2 cellular contexts compared by ENCODE assay signal in the genomic region with DNA sequence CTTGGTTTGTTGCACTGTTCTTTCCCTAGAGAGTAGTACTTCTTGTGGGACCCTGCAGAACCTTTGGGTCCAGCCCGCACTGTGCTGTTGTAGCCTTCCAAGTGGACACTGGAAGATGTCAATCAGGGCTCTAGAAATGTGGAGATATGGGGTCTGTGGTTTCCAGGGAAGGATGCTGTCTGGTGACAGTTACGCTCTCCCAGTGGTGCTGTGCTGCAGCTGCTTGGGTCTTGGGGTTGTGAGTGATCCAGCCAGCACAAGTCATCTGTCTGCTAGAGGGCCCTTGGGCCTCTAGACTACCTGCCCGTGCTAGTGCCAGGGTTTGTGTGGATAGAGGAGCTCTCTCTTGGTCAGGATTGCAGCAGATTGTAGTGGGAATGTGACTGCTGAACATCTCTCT.
TF ChIP-seq lines count a peak whose summit lies in the region.

No MANE protein-coding gene starts in this region.

TF ChIP-seq in H1, 55 proteins besides CTCF, POLR2A, EP300 and RAD21:
- TF ChIP-seq EGR1 (IDR thresholded peaks at IDR 0.05; ENCODE audit: borderline replicate concordance, low read depth, low read length) (no peak), SP2 (IDR thresholded peaks at IDR 0.05; ENCODE audit: low read length) (no peak), PHF8 (conservative IDR thresholded peaks at IDR 0.05; ENCODE audit: low read depth, low read length) (no peak), TAF7 (optimal IDR thresholded peaks at IDR 0.05; ENCODE audit: borderline replicate concordance, low read depth, low read length) (no peak), SIN3A (conservative IDR thresholded peaks at IDR 0.05 in 1 of 2, IDR thresholded peaks at IDR 0.05 in 1 of 2; ENCODE audit: low read depth in 1 of 2, low read length in 2 of 2) (no peak), POLR2AphosphoS5 (IDR thresholded peaks at IDR 0.05; ENCODE audit: low read depth, low read length) (no peak), CREB1 (IDR thresholded peaks at IDR 0.05) (no peak), SAP30 (IDR thresholded peaks at IDR 0.05; ENCODE audit: insufficient read depth, insufficient replicate concordance, low read length) (no peak), KDM4A (IDR thresholded peaks at IDR 0.05; ENCODE audit: low read depth, low read length, severe bottlenecking) (no peak), BCL11A (IDR thresholded peaks at IDR 0.05; ENCODE audit: low read depth in 2 of 2, low read length in 2 of 2) (no peak), TEAD4 (IDR thresholded peaks at IDR 0.05; ENCODE audit: low read depth, low read length) (no peak), ATF2 (IDR thresholded peaks at IDR 0.05; ENCODE audit: low read length) (no peak), BACH1 (IDR thresholded peaks at IDR 0.05; ENCODE audit: low read length) (no peak)

TF ChIP-seq in SK-N-SH, 30 proteins besides CTCF, POLR2A, EP300 and RAD21:
- TF ChIP-seq TEAD4 (IDR thresholded peaks at IDR 0.05; ENCODE audit: borderline replicate concordance, insufficient read depth): no peak
- TF ChIP-seq MXI1 (IDR thresholded peaks at IDR 0.05; ENCODE audit: low read depth, low read length): no peak
- no peak for TF ChIP-seq FOXM1 (IDR thresholded peaks at IDR 0.05; ENCODE audit: low read depth)
- no peak for TF ChIP-seq IRF3 (IDR thresholded peaks at IDR 0.05; ENCODE audit: low read depth, low read length)
- TF ChIP-seq SMC3 (IDR thresholded peaks at IDR 0.05; ENCODE audit: low read depth, low read length): no peak
- no peak for TF ChIP-seq FOXJ3 (CRISPR knock-in tag; IDR thresholded peaks at IDR 0.05)
- TF ChIP-seq, protein P1, sequence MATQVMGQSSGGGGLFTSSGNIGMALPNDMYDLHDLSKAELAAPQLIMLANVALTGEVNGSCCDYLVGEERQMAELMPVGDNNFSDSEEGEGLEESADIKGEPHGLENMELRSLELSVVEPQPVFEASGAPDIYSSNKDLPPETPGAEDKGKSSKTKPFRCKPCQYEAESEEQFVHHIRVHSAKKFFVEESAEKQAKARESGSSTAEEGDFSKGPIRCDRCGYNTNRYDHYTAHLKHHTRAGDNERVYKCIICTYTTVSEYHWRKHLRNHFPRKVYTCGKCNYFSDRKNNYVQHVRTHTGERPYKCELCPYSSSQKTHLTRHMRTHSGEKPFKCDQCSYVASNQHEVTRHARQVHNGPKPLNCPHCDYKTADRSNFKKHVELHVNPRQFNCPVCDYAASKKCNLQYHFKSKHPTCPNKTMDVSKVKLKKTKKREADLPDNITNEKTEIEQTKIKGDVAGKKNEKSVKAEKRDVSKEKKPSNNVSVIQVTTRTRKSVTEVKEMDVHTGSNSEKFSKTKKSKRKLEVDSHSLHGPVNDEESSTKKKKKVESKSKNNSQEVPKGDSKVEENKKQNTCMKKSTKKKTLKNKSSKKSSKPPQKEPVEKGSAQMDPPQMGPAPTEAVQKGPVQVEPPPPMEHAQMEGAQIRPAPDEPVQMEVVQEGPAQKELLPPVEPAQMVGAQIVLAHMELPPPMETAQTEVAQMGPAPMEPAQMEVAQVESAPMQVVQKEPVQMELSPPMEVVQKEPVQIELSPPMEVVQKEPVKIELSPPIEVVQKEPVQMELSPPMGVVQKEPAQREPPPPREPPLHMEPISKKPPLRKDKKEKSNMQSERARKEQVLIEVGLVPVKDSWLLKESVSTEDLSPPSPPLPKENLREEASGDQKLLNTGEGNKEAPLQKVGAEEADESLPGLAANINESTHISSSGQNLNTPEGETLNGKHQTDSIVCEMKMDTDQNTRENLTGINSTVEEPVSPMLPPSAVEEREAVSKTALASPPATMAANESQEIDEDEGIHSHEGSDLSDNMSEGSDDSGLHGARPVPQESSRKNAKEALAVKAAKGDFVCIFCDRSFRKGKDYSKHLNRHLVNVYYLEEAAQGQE (IDR thresholded peaks at IDR 0.05; ENCODE audit: low read depth, low read length): no peak
- no peak for TF ChIP-seq TAF1 (IDR thresholded peaks at IDR 0.05; ENCODE audit: borderline replicate concordance, low read depth, low read length)
- no peak for TF ChIP-seq CHD2 (IDR thresholded peaks at IDR 0.05; ENCODE audit: low read length, partially characterized antibody)
- TF ChIP-seq ZBTB33 (IDR thresholded peaks at IDR 0.05; ENCODE audit: borderline replicate concordance, low read depth): no peak
- no peak for TF ChIP-seq USF2 (IDR thresholded peaks at IDR 0.05; ENCODE audit: borderline replicate concordance, low read depth, low read length)
- TF ChIP-seq GABPA (IDR thresholded peaks at IDR 0.05; ENCODE audit: low read depth): no peak
- no peak for TF ChIP-seq TCF12 (IDR thresholded peaks at IDR 0.05)
- TF ChIP-seq, protein P2, sequence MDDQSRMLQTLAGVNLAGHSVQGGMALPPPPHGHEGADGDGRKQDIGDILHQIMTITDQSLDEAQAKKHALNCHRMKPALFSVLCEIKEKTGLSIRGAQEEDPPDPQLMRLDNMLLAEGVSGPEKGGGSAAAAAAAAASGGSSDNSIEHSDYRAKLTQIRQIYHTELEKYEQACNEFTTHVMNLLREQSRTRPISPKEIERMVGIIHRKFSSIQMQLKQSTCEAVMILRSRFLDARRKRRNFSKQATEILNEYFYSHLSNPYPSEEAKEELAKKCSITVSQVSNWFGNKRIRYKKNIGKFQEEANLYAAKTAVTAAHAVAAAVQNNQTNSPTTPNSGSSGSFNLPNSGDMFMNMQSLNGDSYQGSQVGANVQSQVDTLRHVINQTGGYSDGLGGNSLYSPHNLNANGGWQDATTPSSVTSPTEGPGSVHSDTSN (IDR thresholded peaks at IDR 0.05): no peak
- no peak for TF ChIP-seq POLR2AphosphoS5 (IDR thresholded peaks at IDR 0.05; ENCODE audit: low read depth, low read length)
- TF ChIP-seq RCOR1 (IDR thresholded peaks at IDR 0.05; ENCODE audit: low read length): no peak
